Comparison of ENCODE assay signal across 9 cellular contexts in genomic region chr3:118628704-118629341, GRCh38.
A peak's percentile ranks its signal among the peaks of the same experiment; 100 is the strongest.
DNase-seq lines count a peak whose midpoint lies in the region; ATAC-seq, FAIRE-seq and TF ChIP-seq lines count a peak whose summit lies in the region.
"Had no signal": no experiment of that assay in that cellular context is flagged by ENCODE, and none has a peak within 500 bp of the region (broad histone marks: within the 10 kb centered on the region; RNA-seq: fewer than 3 reads in every experiment).

No MANE protein-coding gene starts in this region.

- no peaks in the 10 kb centered on the region for H3K79me2 ChIP-seq in K562 (ENCODE audit: control insufficient read depth, insufficient read depth, low read length)

- WGBS in K562 (ENCODE audit: insufficient coverage, low coverage, missing lambda C conversion rate) = 2% methylated on average over 8 of the region's 8 CpGs

- H3K27me3 ChIP-seq in HL-60 (ENCODE audit: insufficient read depth, poor library complexity, severe bottlenecking) (no peaks in the 10 kb centered on the region), K562 (ENCODE audit: control insufficient read depth in 2 of 2, insufficient read depth in 2 of 2, low read length in 2 of 2) (no peaks in the 10 kb centered on the region)
- H3K27me3 ChIP-seq: BLaER1 treated with 17β-estradiol and CSF1 and Interleukin-3, amounts not matched to agents 10 nM and 100 nM had no signal

- no peaks in the 10 kb centered on the region for H3K9me3 ChIP-seq in K562 (replicated peaks; ENCODE audit: control insufficient read depth, insufficient read depth, low read depth, low read length)
- H3K9me3 ChIP-seq: BLaER1 treated with 17β-estradiol and CSF1 and Interleukin-3, amounts not matched to agents 10 nM and 100 nM had no signal

- POLR2A ChIA-PET in K562 (lab: Yijun Ruan, JAX) = no interaction called here

- H3K27ac ChIP-seq in HL-60 (replicated peaks) (no peak overlapping the region), K562 (ENCODE audit: extremely low read depth, low read depth, low read length) (no peak overlapping the region)
- H3K27ac ChIP-seq: BLaER1 treated with 17β-estradiol and CSF1 and Interleukin-3, amounts not matched to agents 10 nM and 100 nM had no signal

- peak; percentile 98 for ATAC-seq in GM21528 (IDR thresholded peaks at IDR 0.05; ENCODE audit: low FRiP score, unreplicated experiment)
- peak; percentile 91 for ATAC-seq in K562

- in situ Hi-C loops in K562 (cut with MboI) = no loop called here

- intact Hi-C loops in K562 (cut with micrococcal nuclease) = no loop called here

- no peak overlapping the region for H2AFZ ChIP-seq in K562 (ENCODE audit: low read depth, low read length)

- TF ChIP-seq CTCF in HL-60 (IDR thresholded peaks at IDR 0.05; ENCODE audit: insufficient read depth, low read length) (peak; percentile 81), K562 (IDR thresholded peaks at IDR 0.05 in 2 of 3, conservative IDR thresholded peaks at IDR 0.05 in 1 of 3; ENCODE audit: insufficient read depth in 2 of 3, low read depth in 1 of 3, low read length in 3 of 3) (peak; percentile 51 to 69 (median 61))

- H3K4me3 ChIP-seq in HL-60 (replicated peaks; ENCODE audit: insufficient read depth, low read length) = no peak overlapping the region
- H3K4me3 ChIP-seq in K562 = no peak overlapping the region
- H3K4me3 ChIP-seq: BLaER1 treated with 17β-estradiol and CSF1 and Interleukin-3, amounts not matched to agents 10 nM and 100 nM had no signal

- TF ChIP-seq RAD21 in K562 (CRISPR knock-in tag; conservative IDR thresholded peaks at IDR 0.05 in 1 of 2, IDR thresholded peaks at IDR 0.05 in 1 of 2) = peak; percentile 74 to 86

- no peak overlapping the region for H3K4me2 ChIP-seq in K562 (ENCODE audit: insufficient read depth, low read length)

- H3K9me1 ChIP-seq in K562 (ENCODE audit: control insufficient read depth, insufficient read depth, low read length) = no peaks in the 10 kb centered on the region

- BruUV-seq in K562 (replicated peaks; lab: Mats Ljungman, UMichigan) = no TSS peak

- no peak for TF ChIP-seq POLR2A in K562 (conservative IDR thresholded peaks at IDR 0.05)

- H3K9ac ChIP-seq in K562 (ENCODE audit: insufficient read depth in 1 of 2, low read depth in 2 of 2, low read length in 2 of 2) = no peak overlapping the region
- H3K9ac ChIP-seq: BLaER1 treated with 17β-estradiol and CSF1 and Interleukin-3, amounts not matched to agents 10 nM and 100 nM had no signal

- DNase-seq in NCI-H2107 treated with DMSO at 0.1 percent for 48 hours (lab: John Stamatoyannopoulos, UW; ENCODE audit: unreplicated experiment) = peak; percentile 34
- no peak for DNase-seq in NCI-H2107 (lab: John Stamatoyannopoulos, UW)
- peak; percentile 20 to 44 for DNase-seq in HL-60 (ENCODE audit: low read depth in 1 of 2, low spot score in 1 of 2)
- peak; percentile 15 for DNase-seq in NCI-H774 (lab: John Stamatoyannopoulos, UW)
- peak; percentile 29 to 63 (median 45) for DNase-seq in K562 (ENCODE audit: extremely low read depth in 1 of 4, low spot score in 3 of 4)
- DNase-seq in iPS-NIHi11 (ENCODE audit: low spot score) = peak; percentile 82
- DNase-seq in stimulated activated CD4-positive, alpha-beta T cell treated with anti-CD3 and anti-CD28 coated beads, Interleukin-4, amount 100 ng/mL, for 24 hours = peak; percentile 5

- H3K36me3 ChIP-seq in K562 (ENCODE audit: control insufficient read depth, insufficient read depth, low read length) = no peaks in the 10 kb centered on the region
- H3K36me3 ChIP-seq: BLaER1 treated with 17β-estradiol and CSF1 and Interleukin-3, amounts not matched to agents 10 nM and 100 nM had no signal

- CTCF ChIA-PET in K562 (lab: Yijun Ruan, JAX; ENCODE audit: low intra/inter-chr PET ratio) = interaction anchor here (1.0 to 1.2 kb wide), 2 partner anchors 1857 to 1859 kb away, joined by 3 read pairs; no protein-coding TSS in a partner anchor

- no peaks in the 10 kb centered on the region for H3K4me1 ChIP-seq in K562 (replicated peaks in 1 of 2; ENCODE audit: control insufficient read depth in 2 of 2, insufficient read depth in 2 of 2, low read length in 2 of 2)

- H4K20me1 ChIP-seq in K562 (replicated peaks; ENCODE audit: control insufficient read depth, insufficient read depth, low read length) = no peaks in the 10 kb centered on the region
- H4K20me1 ChIP-seq: BLaER1 treated with 17β-estradiol and CSF1 and Interleukin-3, amounts not matched to agents 10 nM and 100 nM had no signal

- FAIRE-seq in K562 (lab: Jason Lieb, UNC) = peak; percentile 78

- TF ChIP-seq EP300 in K562 (IDR thresholded peaks at IDR 0.05; ENCODE audit: low read length) = no peak

TF ChIP-seq in K562, 482 proteins besides CTCF, POLR2A, EP300 and RAD21:
- TF ChIP-seq SMC3 (conservative IDR thresholded peaks at IDR 0.05; ENCODE audit: insufficient read depth, low read depth, low read length) (peak; percentile 51; the same call in 1 of the 2 replicates), DEAF1 (CRISPR knock-in tag; IDR thresholded peaks at IDR 0.05) (0 out of 2 replicates have a peak, but pooled peaks have one; percentile 27), EZH2 (IDR thresholded peaks at IDR 0.05; ENCODE audit: borderline replicate concordance, low read depth, low read length) (no peak)
